8 cellular contexts compared by ENCODE assay signal in the genomic region with DNA sequence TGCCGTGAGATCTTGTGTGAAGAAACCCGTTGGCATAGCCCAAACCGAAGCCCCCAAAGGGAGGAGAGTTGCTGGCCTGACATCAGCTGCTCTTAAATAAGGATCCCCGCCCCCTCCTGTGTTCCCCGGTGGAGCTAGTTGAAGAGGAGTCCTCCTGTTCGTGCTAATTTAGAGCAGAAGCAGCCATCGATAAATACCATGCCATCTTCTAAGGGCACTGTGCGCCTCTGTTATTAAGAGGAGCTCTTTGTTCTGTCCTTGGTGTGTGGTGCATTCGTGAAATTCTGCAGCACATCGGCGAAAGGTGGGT. TPM values are rescaled to one million over a fixed set of nuclear protein-coding genes. Genes with fewer than 3 reads are reported as not detected.
DNase-seq lines count a peak whose midpoint lies in the region; ATAC-seq and TF ChIP-seq lines count a peak whose summit lies in the region.

No MANE protein-coding gene starts in this region.

- peak overlapping the region; percentile 92 for H3K4me3 ChIP-seq in NB4 (ENCODE audit: low read depth, low read length)
- H3K4me3 ChIP-seq in iPS-11a (ENCODE audit: low read depth, low read length): peak overlapping the region; percentile 91
- H3K4me3 ChIP-seq in skeletal muscle satellite cell (ENCODE audit: low read length): peak overlapping the region; percentile 93

- peak overlapping the region; percentile 96 for H3K4me3 Mint-ChIP-seq in activated naive CD8-positive, alpha-beta T cell treated with anti-CD3 and anti-CD28 coated beads, Interleukin-2, amount 50 U/mL, for 24 hours

- no peak for TF ChIP-seq POLR2A in NB4 (IDR thresholded peaks at IDR 0.05; ENCODE audit: extremely low read depth, insufficient read length)

- DNase-seq in ELF-1 (ENCODE audit: low read depth, low spot score) (peak; percentile 67), NB4 (ENCODE audit: low read depth) (no peak), COLO668 (lab: John Stamatoyannopoulos, UW; ENCODE audit: unreplicated experiment) (no peak), islet precursor cell (no peak)
- DNase-seq in activated naive CD8-positive, alpha-beta T cell treated with anti-CD3 and anti-CD28 coated beads, Interleukin-2, amount 50 U/mL, for 24 hours: no peak

- H3K27ac Mint-ChIP-seq in activated naive CD8-positive, alpha-beta T cell treated with anti-CD3 and anti-CD28 coated beads, Interleukin-2, amount 50 U/mL, for 24 hours: peak overlapping the region; percentile 95

- no peaks in the 10 kb centered on the region for H3K36me3 ChIP-seq in skeletal muscle satellite cell (ENCODE audit: insufficient read depth, low read length)

- peaks cover 23% of the 10 kb centered on the region for H3K4me1 ChIP-seq in skeletal muscle satellite cell (ENCODE audit: control insufficient read depth, insufficient read depth, low read length)

- H3K9me3 Mint-ChIP-seq in activated naive CD8-positive, alpha-beta T cell treated with anti-CD3 and anti-CD28 coated beads, Interleukin-2, amount 50 U/mL, for 24 hours: no peaks in the 10 kb centered on the region

- H3K27me3 ChIP-seq in skeletal muscle satellite cell (ENCODE audit: control insufficient read depth, insufficient read depth, low read length): no peaks in the 10 kb centered on the region

- TF ChIP-seq CTCF in NB4 (IDR thresholded peaks at IDR 0.05; ENCODE audit: low read depth, low read length): no peak

- no peaks in the 10 kb centered on the region for H3K36me3 Mint-ChIP-seq in activated naive CD8-positive, alpha-beta T cell treated with anti-CD3 and anti-CD28 coated beads, Interleukin-2, amount 50 U/mL, for 24 hours (ENCODE audit: low read depth)

- peaks cover 46% of the 10 kb centered on the region for H3K4me1 Mint-ChIP-seq in activated naive CD8-positive, alpha-beta T cell treated with anti-CD3 and anti-CD28 coated beads, Interleukin-2, amount 50 U/mL, for 24 hours

- no peaks in the 10 kb centered on the region for H3K27me3 Mint-ChIP-seq in activated naive CD8-positive, alpha-beta T cell treated with anti-CD3 and anti-CD28 coated beads, Interleukin-2, amount 50 U/mL, for 24 hours

- peak; percentile 23 for ATAC-seq in GM21723 (IDR thresholded peaks at IDR 0.05; ENCODE audit: unreplicated experiment)
- ATAC-seq in activated naive CD8-positive, alpha-beta T cell treated with anti-CD3 and anti-CD28 coated beads, Interleukin-2, amount 50 U/mL, for 24 hours: peak; percentile 9

- peak overlapping the region; percentile 96 for H3K9ac ChIP-seq in skeletal muscle satellite cell (ENCODE audit: low read depth, low read length)

- H3K9me3 ChIP-seq in skeletal muscle satellite cell (replicated peaks; ENCODE audit: low read length): no peaks in the 10 kb centered on the region

- H3K4me2 ChIP-seq in skeletal muscle satellite cell (ENCODE audit: low read length): peak overlapping the region; percentile 88

RNA-seq across cellular contexts. Expression of a gene that starts 0.9 kb away (rescaled TPM):
- 24.1 and 28.4 TPM in 2 replicates for total RNA-seq in skeletal muscle satellite cell (2012; rRNA removed)
